Comparison of ENCODE assay signal across 13 cellular contexts in genomic region chr13:31444266-31444862, GRCh38.
"Had no signal": no experiment of that assay in that cellular context is flagged by ENCODE, and none has a peak within 500 bp of the region (broad histone marks: within the 10 kb centered on the region; RNA-seq: fewer than 3 reads in every experiment).

No MANE protein-coding gene starts in this region.

- H3K9me3 ChIP-seq: body of pancreas, ovary, stomach, thyroid gland, uterus had no signal

- H3K36me3 ChIP-seq: ovary, stomach, thyroid gland, uterus had no signal

- DNase-seq: activated CD4-positive, alpha-beta T cell treated with anti-CD3 and anti-CD28 coated beads, Interleukin-2, amount 10 ng/mL, durations not matched to agents 7 days and 5 days; activated naive CD4-positive, alpha-beta T cell treated with anti-CD3 and anti-CD28 coated beads, Interleukin-2, amount 50 U/mL, for 16 hours; effector memory CD4-positive, alpha-beta T cell; ovary; small intestine; stomach; T-cell; T1000; thyroid gland; uterus had no signal

- H3K27ac ChIP-seq: body of pancreas, ovary, stomach, thyroid gland had no signal

- H3K4me3 ChIP-seq: body of pancreas, ovary, stomach, thyroid gland, uterus had no signal

- H3K27me3 ChIP-seq: body of pancreas, ovary, stomach, thyroid gland, uterus had no signal

- ATAC-seq: body of pancreas, left lobe of liver, T-cell, WTC11 had no signal

- H3K4me1 ChIP-seq: body of pancreas, stomach, thyroid gland had no signal
